15 cellular contexts compared by ENCODE assay signal in genomic region chr14:26021759-26022158, GRCh38.
"Had no signal": no experiment of that assay in that cellular context is flagged by ENCODE, and none has a peak within 500 bp of the region (broad histone marks: within the 10 kb centered on the region; RNA-seq: fewer than 3 reads in every experiment).

No MANE protein-coding gene starts in this region.

- DNase-seq: dermis blood vessel endothelial cell; dorsolateral prefrontal cortex; effector CD4-positive, alpha-beta T cell; effector memory CD4-positive, alpha-beta T cell; foreskin keratinocyte; heart left ventricle; hippocampal formation; left cardiac atrium; left lung; left ventricle myocardium superior; lower lobe of right lung; mesenchymal stem cell; mucosa of descending colon; naive thymus-derived CD4-positive, alpha-beta T cell; natural killer cell had no signal
